23 cellular contexts compared by ENCODE assay signal in the genomic region with DNA sequence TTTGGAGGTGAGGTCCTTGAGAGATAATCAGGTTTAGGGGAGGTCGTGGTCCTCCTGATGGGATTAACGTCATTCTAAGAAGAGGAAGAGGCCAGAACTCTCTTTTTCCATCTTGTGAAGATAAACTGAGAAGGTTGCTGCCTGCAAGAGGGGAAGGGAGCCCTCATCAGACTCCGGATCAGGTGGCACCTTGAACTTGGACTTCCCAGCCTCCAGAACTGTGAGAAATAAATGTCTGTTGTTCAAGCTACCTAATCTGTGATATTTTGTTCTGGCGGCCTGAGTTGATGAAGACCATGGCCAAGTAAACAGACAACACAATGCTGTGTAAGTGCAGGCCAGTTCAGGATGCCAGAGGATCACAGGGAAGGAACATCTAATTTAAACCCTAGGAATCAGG. TPM values are rescaled to one million over a fixed set of nuclear protein-coding genes. Genes with fewer than 3 reads are reported as not detected.
DNase-seq lines count a peak whose midpoint lies in the region; ATAC-seq lines count a peak whose summit lies in the region.
"Had no signal": no experiment of that assay in that cellular context is flagged by ENCODE, and none has a peak within 500 bp of the region (broad histone marks: within the 10 kb centered on the region; RNA-seq: fewer than 3 reads in every experiment).

No MANE protein-coding gene starts in this region.

- no peaks in the 10 kb centered on the region for H3K27me3 Mint-ChIP-seq in activated naive CD8-positive, alpha-beta T cell
- H3K27me3 Mint-ChIP-seq in activated naive CD8-positive, alpha-beta T cell treated with anti-CD3 and anti-CD28 coated beads, Interleukin-2, amount 50 U/mL, for 24 hours = no peaks in the 10 kb centered on the region
- no peaks in the 10 kb centered on the region for H3K27me3 Mint-ChIP-seq in T-cell
- H3K27me3 Mint-ChIP-seq in immature natural killer cell (ENCODE audit: low read depth in 3 of 3) = peaks cover 0 to 6% (median 2%) of the 10 kb centered on the region in 3 donors
- no peaks in the 10 kb centered on the region for H3K27me3 Mint-ChIP-seq in stimulated activated memory B cell treated with anti-CD40 and anti-IgM and Interleukin-4, amounts not matched to agents 10 μg/mL and 1 μg/mL and 100 μg/mL, for 72 hours

- no peak for ATAC-seq in activated naive CD8-positive, alpha-beta T cell treated with anti-CD3 and anti-CD28 coated beads, Interleukin-2, amount 50 U/mL, for 24 hours
- ATAC-seq in T-cell (replicated peaks in 1 of 4) = no peak
- no peak for ATAC-seq in stimulated activated memory B cell treated with anti-CD40 and anti-IgM and Interleukin-4, amounts not matched to agents 10 μg/mL and 1 μg/mL and 100 μg/mL, for 72 hours
- ATAC-seq: SK-N-SH treated with all-trans-retinoic acid at 6 μM for 48 hours had no signal

- no peak overlapping the region for H3K4me3 Mint-ChIP-seq in activated naive CD8-positive, alpha-beta T cell
- no peak overlapping the region for H3K4me3 Mint-ChIP-seq in activated naive CD8-positive, alpha-beta T cell treated with anti-CD3 and anti-CD28 coated beads, Interleukin-2, amount 50 U/mL, for 24 hours
- H3K4me3 Mint-ChIP-seq in T-cell = no peak overlapping the region
- H3K4me3 Mint-ChIP-seq in immature natural killer cell = peak overlapping the region in 3 of 5 donors; percentile 9 to 77 (median 14)
- H3K4me3 Mint-ChIP-seq in stimulated activated memory B cell treated with anti-CD40 and anti-IgM and Interleukin-4, amounts not matched to agents 10 μg/mL and 1 μg/mL and 100 μg/mL, for 72 hours = no peak overlapping the region

- POLR2A ChIA-PET in T-cell (lab: Charles Lee) = no interaction called here

- peaks cover 33% of the 10 kb centered on the region for H3K4me1 Mint-ChIP-seq in activated naive CD8-positive, alpha-beta T cell (ENCODE audit: low read depth)
- peaks cover 32% of the 10 kb centered on the region for H3K4me1 Mint-ChIP-seq in activated naive CD8-positive, alpha-beta T cell treated with anti-CD3 and anti-CD28 coated beads, Interleukin-2, amount 50 U/mL, for 24 hours
- H3K4me1 Mint-ChIP-seq in T-cell (peaks cover 30 to 43% (median 42%) of the 10 kb centered on the region in 3 donors), immature natural killer cell (peaks cover 61 to 75% of the 10 kb centered on the region in 2 donors)
- peaks cover 27% of the 10 kb centered on the region for H3K4me1 Mint-ChIP-seq in stimulated activated memory B cell treated with anti-CD40 and anti-IgM and Interleukin-4, amounts not matched to agents 10 μg/mL and 1 μg/mL and 100 μg/mL, for 72 hours

- H3K36me3 ChIP-seq in effector memory CD4-positive, alpha-beta T cell (ENCODE audit: control insufficient read depth, insufficient read depth, low read length) = no peaks in the 10 kb centered on the region
- H3K36me3 ChIP-seq: BLaER1, SJCRH30 had no signal

- peaks cover 21% of the 10 kb centered on the region for H3K4me1 ChIP-seq in effector memory CD4-positive, alpha-beta T cell (ENCODE audit: control insufficient read depth, insufficient read depth, low read length, poor library complexity, severe bottlenecking)
- H3K4me1 ChIP-seq: SJCRH30 had no signal

- H3K27me3 ChIP-seq in effector memory CD4-positive, alpha-beta T cell (replicated peaks; ENCODE audit: control insufficient read depth, insufficient read depth, low read length, poor library complexity, severe bottlenecking) = no peaks in the 10 kb centered on the region
- H3K27me3 ChIP-seq: BLaER1, SJCRH30 had no signal

- no peaks in the 10 kb centered on the region for H3K36me3 Mint-ChIP-seq in activated naive CD8-positive, alpha-beta T cell
- no peaks in the 10 kb centered on the region for H3K36me3 Mint-ChIP-seq in activated naive CD8-positive, alpha-beta T cell treated with anti-CD3 and anti-CD28 coated beads, Interleukin-2, amount 50 U/mL, for 24 hours (ENCODE audit: low read depth)
- H3K36me3 Mint-ChIP-seq in T-cell (no peaks in the 10 kb centered on the region), immature natural killer cell (peaks cover 0 to 10% (median 2%) of the 10 kb centered on the region in 3 donors)
- H3K36me3 Mint-ChIP-seq in stimulated activated memory B cell treated with anti-CD40 and anti-IgM and Interleukin-4, amounts not matched to agents 10 μg/mL and 1 μg/mL and 100 μg/mL, for 72 hours = no peaks in the 10 kb centered on the region

- intact Hi-C loops in head of caudate nucleus (cut with DNase I) = no loop called here

- no peaks in the 10 kb centered on the region for H3K9me3 ChIP-seq in effector memory CD4-positive, alpha-beta T cell (ENCODE audit: control insufficient read depth, low read length)
- H3K9me3 ChIP-seq: SJCRH30 had no signal

- CTCF ChIA-PET in T-cell (lab: Charles Lee) = interaction anchor here in 1 of 2 donors (0.7 to 1.2 kb wide), 2 partner anchors 164 to 185 kb away, joined by 3 read pairs; no protein-coding TSS in a partner anchor

- no peaks in the 10 kb centered on the region for H3K9me3 Mint-ChIP-seq in activated naive CD8-positive, alpha-beta T cell (ENCODE audit: low read depth)
- peaks cover 6% of the 10 kb centered on the region for H3K9me3 Mint-ChIP-seq in activated naive CD8-positive, alpha-beta T cell treated with anti-CD3 and anti-CD28 coated beads, Interleukin-2, amount 50 U/mL, for 24 hours
- H3K9me3 Mint-ChIP-seq in T-cell (peaks cover 0 to 3% (median 0%) of the 10 kb centered on the region in 3 donors), immature natural killer cell (peaks cover 0 to 8% (median 4%) of the 10 kb centered on the region in 6 donors)
- no peaks in the 10 kb centered on the region for H3K9me3 Mint-ChIP-seq in stimulated activated memory B cell treated with anti-CD40 and anti-IgM and Interleukin-4, amounts not matched to agents 10 μg/mL and 1 μg/mL and 100 μg/mL, for 72 hours

- H3K27ac Mint-ChIP-seq in activated naive CD8-positive, alpha-beta T cell = peak overlapping the region; percentile 59
- no peak overlapping the region for H3K27ac Mint-ChIP-seq in activated naive CD8-positive, alpha-beta T cell treated with anti-CD3 and anti-CD28 coated beads, Interleukin-2, amount 50 U/mL, for 24 hours
- H3K27ac Mint-ChIP-seq in T-cell (peak overlapping the region; percentile 94 to 97), immature natural killer cell (peak overlapping the region; percentile 57 to 92 (median 71))
- H3K27ac Mint-ChIP-seq in stimulated activated memory B cell treated with anti-CD40 and anti-IgM and Interleukin-4, amounts not matched to agents 10 μg/mL and 1 μg/mL and 100 μg/mL, for 72 hours = peak overlapping the region; percentile 56

- no peak overlapping the region for H3K27ac ChIP-seq in effector memory CD4-positive, alpha-beta T cell (ENCODE audit: insufficient read depth, low read length, poor library complexity, severe bottlenecking)
- H3K27ac ChIP-seq: BLaER1, SJCRH30 had no signal

- no peak overlapping the region for H3K4me3 ChIP-seq in effector memory CD4-positive, alpha-beta T cell (ENCODE audit: insufficient read depth, low read depth, low read length, poor library complexity, severe bottlenecking)
- H3K4me3 ChIP-seq: BLaER1, SJCRH30 had no signal

- DNase-seq in activated naive CD8-positive, alpha-beta T cell treated with anti-CD3 and anti-CD28 coated beads, Interleukin-2, amount 50 U/mL, for 24 hours = no peak
- DNase-seq in T-cell (no peak), immature natural killer cell (no peak), head of caudate nucleus (no peak), SIG-M5 (lab: John Stamatoyannopoulos, UW) (no peak)
- DNase-seq in effector memory CD4-positive, alpha-beta T cell = no peak
- DNase-seq: DMS153, DND-41, NCI-H1105 treated with DMSO at 0.1 percent for 48 hours, NCI-H146, NCI-H1930, NCI-H2107, NCI-H524 treated with DMSO at 0.1 percent for 48 hours, NCI-H774, SJCRH30 had no signal

RNA-seq across cellular contexts. Expression of gene PRKCB, which starts 10.9 kb away (rescaled TPM):
- 100 to 1,000 TPM in 4 of 5 donors, 10 to 100 TPM in 1; 84.7 to 114 (median 105) TPM for total RNA-seq in T-cell
- 100 to 1,000 TPM in 2 of 3 donors, 10 to 100 TPM in 1; 78.7 to 110 (median 104) TPM for polyA plus RNA-seq in immature natural killer cell
- total RNA-seq: HT-29, LHCN-M2, MCF 10A, SJCRH30 had no signal
- polyA plus RNA-seq: AG04450 had no signal

Comparison
In these comparisons a context has a peak if more than half of its experiments do, and no peak if none do; other contexts are left out.
1. H3K4me3 Mint-ChIP-seq: peak in immature natural killer cell (3 of 5); none in activated naive CD8-positive, alpha-beta T cell (single experiment), activated naive CD8-positive, alpha-beta T cell treated with anti-CD3 and anti-CD28 coated beads, Interleukin-2, amount 50 U/mL, for 24 hours (single experiment), T-cell (0 of 3) and stimulated activated memory B cell treated with anti-CD40 and anti-IgM and Interleukin-4, amounts not matched to agents 10 μg/mL and 1 μg/mL and 100 μg/mL, for 72 hours (single experiment).